ENCODE assay signal across 11 cellular contexts in genomic region chr9:5838884-5839571, GRCh38. TPM values are rescaled to one million over a fixed set of nuclear protein-coding genes. Genes with fewer than 3 reads are reported as not detected.
DNase-seq lines count a peak whose midpoint lies in the region; ATAC-seq and TF ChIP-seq lines count a peak whose summit lies in the region.
"Had no signal": no experiment of that assay in that cellular context is flagged by ENCODE, and none has a peak within 500 bp of the region (broad histone marks: within the 10 kb centered on the region; RNA-seq: fewer than 3 reads in every experiment).

No MANE protein-coding gene starts in this region.

- no peaks in the 10 kb centered on the region for H3K9me3 ChIP-seq in HUES64 (ENCODE audit: insufficient read depth, low read depth, low read length)
- H3K9me3 ChIP-seq: SJSA1 had no signal

- H3K4me3 Mint-ChIP-seq in activated T-helper 17 cell treated with anti-CD3 and anti-CD28 coated beads, Interleukin-2, amount 50 U/mL, for 72 hours = no peak overlapping the region
- H3K4me3 Mint-ChIP-seq: activated naive CD4-positive, alpha-beta T cell treated with anti-CD3 and anti-CD28 coated beads for 36 hours had no signal

- no peak overlapping the region for H3K4me3 ChIP-seq in AG10803 (ENCODE audit: low read length)
- H3K4me3 ChIP-seq in HUES64 (ENCODE audit: low read length) = no peak overlapping the region
- H3K4me3 ChIP-seq: SJSA1 had no signal

- H3K4me1 Mint-ChIP-seq in activated T-helper 17 cell treated with anti-CD3 and anti-CD28 coated beads, Interleukin-2, amount 50 U/mL, for 72 hours = peaks cover 29% of the 10 kb centered on the region

- H3K27ac Mint-ChIP-seq in activated T-helper 17 cell treated with anti-CD3 and anti-CD28 coated beads, Interleukin-2, amount 50 U/mL, for 72 hours = no peak overlapping the region
- H3K27ac Mint-ChIP-seq: activated naive CD4-positive, alpha-beta T cell treated with anti-CD3 and anti-CD28 coated beads for 36 hours had no signal

- WGBS in HUES64 = 78% methylated on average over 2 of the region's 2 CpGs

- no peaks in the 10 kb centered on the region for H3K9me3 Mint-ChIP-seq in activated T-helper 17 cell treated with anti-CD3 and anti-CD28 coated beads, Interleukin-2, amount 50 U/mL, for 72 hours
- H3K9me3 Mint-ChIP-seq: activated naive CD4-positive, alpha-beta T cell treated with anti-CD3 and anti-CD28 coated beads for 36 hours had no signal

- peaks cover 20% of the 10 kb centered on the region for H3K4me1 ChIP-seq in HUES64 (ENCODE audit: insufficient read depth, low read length)

- peak; percentile 17 for ATAC-seq in activated T-helper 17 cell treated with anti-CD3 and anti-CD28 coated beads, Interleukin-2, amount 50 U/mL, for 72 hours (replicated peaks)
- no peak for ATAC-seq in GM21360 (IDR thresholded peaks at IDR 0.05; ENCODE audit: unreplicated experiment)

- H3K9ac ChIP-seq in HUES64 (ENCODE audit: low read depth, low read length) = no peak overlapping the region

- H3K27ac ChIP-seq in HUES64 (ENCODE audit: low read depth, low read length) = peak overlapping the region; percentile 16; the same call in 1 of the 2 replicates
- H3K27ac ChIP-seq: SJSA1 had no signal

- H3K36me3 ChIP-seq in HUES64 (ENCODE audit: insufficient read depth, low read length) = no peaks in the 10 kb centered on the region
- H3K36me3 ChIP-seq: SJSA1 had no signal

- DNase-seq in AG10803 (ENCODE audit: low read depth) = peak; percentile 46
- DNase-seq in iris pigment epithelial cell (ENCODE audit: low read depth) = peak; percentile 64
- no peak for DNase-seq in amygdala (lab: John Stamatoyannopoulos, UW)
- DNase-seq in epidermal melanocyte (ENCODE audit: insufficient read length, low spot score) = no peak
- no peak for DNase-seq in NCI-H1048 (lab: John Stamatoyannopoulos, UW)
- DNase-seq: activated naive CD4-positive, alpha-beta T cell treated with anti-CD3 and anti-CD28 coated beads for 36 hours; DMS79 had no signal

- TF ChIP-seq CTCF in AG10803 (conservative IDR thresholded peaks at IDR 0.05; ENCODE audit: low read length) = no peak

- H3K27me3 ChIP-seq in HUES64 (ENCODE audit: insufficient read depth, low read length) = no peaks in the 10 kb centered on the region
- H3K27me3 ChIP-seq: SJSA1 had no signal

- no peaks in the 10 kb centered on the region for H3K27me3 Mint-ChIP-seq in activated T-helper 17 cell treated with anti-CD3 and anti-CD28 coated beads, Interleukin-2, amount 50 U/mL, for 72 hours

- no peaks in the 10 kb centered on the region for H3K36me3 Mint-ChIP-seq in activated T-helper 17 cell treated with anti-CD3 and anti-CD28 coated beads, Interleukin-2, amount 50 U/mL, for 72 hours (ENCODE audit: low read depth)

RNA-seq across cellular contexts. Expression of gene ERMP1, which starts 6.1 kb away (rescaled TPM):
- 8.8 TPM for polyA plus RNA-seq in HUES64 (2013, experiment 1 of 2)
- 12.3 TPM for polyA plus RNA-seq in HUES64 (2013, experiment 2 of 2)
- 10 to 100 TPM; 17.7 to 22.4 TPM for total RNA-seq in activated T-helper 17 cell treated with anti-CD3 and anti-CD28 coated beads, Interleukin-2, amount 50 U/mL, for 72 hours

RNA-seq across cellular contexts. Expression of gene MLANA, which starts 51.7 kb away (rescaled TPM):
- not detected for polyA plus RNA-seq in HUES64 (2013, experiment 1 of 2)
- not detected for polyA plus RNA-seq in HUES64 (2013, experiment 2 of 2)
- total RNA-seq in activated T-helper 17 cell treated with anti-CD3 and anti-CD28 coated beads, Interleukin-2, amount 50 U/mL, for 72 hours = not detected
- total RNA-seq: activated naive CD4-positive, alpha-beta T cell treated with anti-CD3 and anti-CD28 coated beads for 36 hours; SJSA1 had no signal

Comparison
In these comparisons a context has a peak if more than half of its experiments do, and no peak if none do; other contexts are left out.
1. DNase-seq: peak in AG10803 (single experiment) and iris pigment epithelial cell (single experiment); none in amygdala (0 of 56), epidermal melanocyte (single experiment) and NCI-H1048 (single experiment).